Comparison of ENCODE assay signal across 30 cellular contexts in the genomic region with DNA sequence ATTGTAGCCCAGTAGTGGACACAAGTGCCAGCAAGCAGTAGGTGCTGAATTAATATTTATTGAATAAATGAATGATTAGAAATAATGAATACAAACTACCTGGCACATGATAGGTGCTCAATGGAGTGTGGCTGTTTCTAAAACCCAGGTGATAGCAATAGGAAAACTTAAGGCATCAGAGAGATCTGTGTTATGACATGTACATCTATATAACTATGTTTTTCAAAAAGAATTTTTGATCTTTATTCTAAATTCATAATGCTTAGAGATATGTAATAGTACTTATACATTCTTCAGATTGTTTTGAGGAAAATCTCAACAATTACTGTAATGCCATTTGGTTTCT.
"Had no signal": no experiment of that assay in that cellular context is flagged by ENCODE, and none has a peak within 500 bp of the region (broad histone marks: within the 10 kb centered on the region; RNA-seq: fewer than 3 reads in every experiment).

No MANE protein-coding gene starts in this region.

- DNase-seq: activated CD4-positive, alpha-beta memory T cell treated with anti-CD3 and anti-CD28 coated beads, Interleukin-2, amount 10 ng/mL, durations not matched to agents 7 days and 5 days; activated CD4-positive, alpha-beta T cell treated with anti-CD3 and anti-CD28 coated beads, Interleukin-2, amount 10 ng/mL, durations not matched to agents 7 days and 5 days; activated CD4-positive, CD25-positive, alpha-beta regulatory T cell treated with anti-CD3 and anti-CD28 coated beads, Interleukin-2, amount 50 U/mL, for 72 hours; activated gamma-delta T cell treated with Interleukin-2 at 50 U/mL for 16 hours; activated naive CD4-positive, alpha-beta T cell treated with anti-CD3 and anti-CD28 coated beads, Interleukin-2, amount 50 U/mL, for 16 hours; activated naive CD8-positive, alpha-beta T cell treated with anti-CD3 and anti-CD28 coated beads, Interleukin-2, amount 50 U/mL, for 24 hours; activated T-cell treated with anti-CD3 and anti-CD28 coated beads, Interleukin-2, amount 50 U/mL, for 4 hours; amygdala; effector CD8-positive, alpha-beta T cell; islet precursor cell; left colon; midbrain; naive thymus-derived CD4-positive, alpha-beta T cell; nucleus accumbens; pancreas; stimulated activated CD4-positive, alpha-beta T cell treated with anti-CD3 and anti-CD28 coated beads, Interleukin-15, amount 100 ng/mL, for 24 hours; stimulated activated CD4-positive, alpha-beta T cell treated with anti-CD3 and anti-CD28 coated beads, Interleukin-2, amount 100 ng/mL, for 24 hours; stimulated activated naive B cell treated with anti-CD40 and anti-IgM and Interleukin-4, amounts not matched to agents 10 μg/mL and 1 μg/mL and 100 μg/mL, for 72 hours; stomach; thyroid gland; upper lobe of left lung had no signal

- H3K27me3 Mint-ChIP-seq: activated CD4-positive, alpha-beta memory T cell treated with anti-CD3 and anti-CD28 coated beads, Interleukin-2, amount 10 ng/mL, durations not matched to agents 7 days and 5 days; activated naive CD8-positive, alpha-beta T cell treated with anti-CD3 and anti-CD28 coated beads, Interleukin-2, amount 50 U/mL, for 24 hours; activated T-helper 17 cell treated with anti-CD3 and anti-CD28 coated beads, Interleukin-2, amount 50 U/mL, for 72 hours; central memory CD8-positive, alpha-beta T cell; memory B cell; stimulated activated naive B cell treated with anti-CD40 and anti-IgM and Interleukin-4, amounts not matched to agents 10 μg/mL and 1 μg/mL and 100 μg/mL, for 72 hours had no signal

- H3K4me2 ChIP-seq: hepatocyte had no signal

- H3K27ac ChIP-seq: gastroesophageal sphincter, pancreas, prostate gland, vagina had no signal

- H3K36me3 ChIP-seq: prostate gland had no signal

- H3K4me1 ChIP-seq: prostate gland had no signal

- H3K4me3 Mint-ChIP-seq: activated CD4-positive, alpha-beta memory T cell treated with anti-CD3 and anti-CD28 coated beads, Interleukin-2, amount 10 ng/mL, durations not matched to agents 7 days and 5 days; activated CD4-positive, alpha-beta T cell treated with anti-CD3 and anti-CD28 coated beads, Interleukin-2, amount 10 ng/mL, durations not matched to agents 7 days and 5 days; activated naive CD8-positive, alpha-beta T cell treated with anti-CD3 and anti-CD28 coated beads, Interleukin-2, amount 50 U/mL, for 24 hours; activated T-cell treated with anti-CD3 and anti-CD28 coated beads, Interleukin-2, amount 50 U/mL, for 4 hours; central memory CD8-positive, alpha-beta T cell; memory B cell; naive thymus-derived CD4-positive, alpha-beta T cell; stimulated activated naive B cell treated with anti-CD40 and anti-IgM and Interleukin-4, amounts not matched to agents 10 μg/mL and 1 μg/mL and 100 μg/mL, for 72 hours had no signal

- H3K9me3 ChIP-seq: gastroesophageal sphincter, pancreas, prostate gland, stomach, thyroid gland, upper lobe of left lung, vagina had no signal

- H3K9me3 Mint-ChIP-seq: activated CD4-positive, alpha-beta memory T cell treated with anti-CD3 and anti-CD28 coated beads, Interleukin-2, amount 10 ng/mL, durations not matched to agents 7 days and 5 days; activated CD4-positive, alpha-beta T cell treated with anti-CD3 and anti-CD28 coated beads, Interleukin-2, amount 10 ng/mL, durations not matched to agents 7 days and 5 days; activated naive CD8-positive, alpha-beta T cell treated with anti-CD3 and anti-CD28 coated beads, Interleukin-2, amount 50 U/mL, for 24 hours; activated T-cell treated with anti-CD3 and anti-CD28 coated beads, Interleukin-2, amount 50 U/mL, for 4 hours; activated T-helper 17 cell treated with anti-CD3 and anti-CD28 coated beads, Interleukin-2, amount 50 U/mL, for 72 hours; central memory CD8-positive, alpha-beta T cell; memory B cell; stimulated activated naive B cell treated with anti-CD40 and anti-IgM and Interleukin-4, amounts not matched to agents 10 μg/mL and 1 μg/mL and 100 μg/mL, for 72 hours had no signal

- H2AFZ ChIP-seq: hepatocyte had no signal

- FAIRE-seq: colon, endometrium, pancreas had no signal

- H3K27me3 ChIP-seq: gastroesophageal sphincter, hepatocyte, pancreas, stomach, thyroid gland, upper lobe of left lung, vagina had no signal

- H3K4me3 ChIP-seq: gastroesophageal sphincter, hepatocyte, pancreas, prostate gland, stomach, thyroid gland, upper lobe of left lung, vagina had no signal

- H3K27ac Mint-ChIP-seq: activated CD4-positive, alpha-beta memory T cell treated with anti-CD3 and anti-CD28 coated beads, Interleukin-2, amount 10 ng/mL, durations not matched to agents 7 days and 5 days; activated CD4-positive, alpha-beta T cell treated with anti-CD3 and anti-CD28 coated beads, Interleukin-2, amount 10 ng/mL, durations not matched to agents 7 days and 5 days; activated naive CD8-positive, alpha-beta T cell treated with anti-CD3 and anti-CD28 coated beads, Interleukin-2, amount 50 U/mL, for 24 hours; memory B cell; naive thymus-derived CD4-positive, alpha-beta T cell; stimulated activated naive B cell treated with anti-CD40 and anti-IgM and Interleukin-4, amounts not matched to agents 10 μg/mL and 1 μg/mL and 100 μg/mL, for 72 hours had no signal
